ENCODE assay signal across 23 cellular contexts in the genomic region with DNA sequence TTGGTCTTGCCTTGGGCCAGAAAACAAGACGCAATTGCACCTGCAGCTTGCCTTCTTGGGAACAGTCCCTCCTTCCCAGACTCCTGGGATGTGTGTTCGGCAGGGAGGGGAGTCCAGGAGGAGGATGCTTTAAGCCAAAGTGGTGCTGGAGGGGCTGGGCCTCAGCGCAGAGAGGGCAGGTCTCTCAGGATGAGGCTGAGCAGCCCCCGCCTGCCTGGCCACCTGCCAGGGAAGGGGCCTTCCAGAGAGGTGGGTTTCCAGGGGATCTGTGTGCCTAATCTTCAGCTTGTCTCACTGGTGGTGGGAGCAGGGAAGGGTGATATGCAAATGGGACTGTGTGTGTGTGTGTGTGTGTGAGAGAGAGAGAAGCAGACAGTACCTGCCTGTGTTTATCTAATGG.
"Had no signal": no experiment of that assay in that cellular context is flagged by ENCODE, and none has a peak within 500 bp of the region (broad histone marks: within the 10 kb centered on the region; RNA-seq: fewer than 3 reads in every experiment).

No MANE protein-coding gene starts in this region.

- H3K27ac Mint-ChIP-seq: mesothelial cell of epicardium, naive B cell, nephron had no signal

- H3K4me3 Mint-ChIP-seq: mesothelial cell of epicardium, naive B cell, nephron had no signal

- H3K4me3 ChIP-seq: dorsolateral prefrontal cortex, gastrocnemius medialis, mucosa of descending colon, pancreas, right atrium auricular region, stomach, thyroid gland had no signal

- H3K4me1 ChIP-seq: gastrocnemius medialis, pancreas, right atrium auricular region, stomach, thyroid gland had no signal

- H3K27ac ChIP-seq: dorsolateral prefrontal cortex, epithelial cell of prostate, gastrocnemius medialis, pancreas, right atrium auricular region, stomach, thyroid gland had no signal

- H3K36me3 ChIP-seq: gastrocnemius medialis, pancreas, right atrium auricular region, thyroid gland had no signal

- H3K9me3 Mint-ChIP-seq: mesothelial cell of epicardium, naive B cell, nephron had no signal

- H3K36me3 Mint-ChIP-seq: naive B cell had no signal

- ATAC-seq: esophagus mucosa, gastrocnemius medialis, left lobe of liver, mucosa of descending colon, pancreas, sciatic nerve had no signal

- H3K27me3 ChIP-seq: dorsolateral prefrontal cortex, gastrocnemius medialis, pancreas, right atrium auricular region, stomach, thyroid gland had no signal

- H3K27me3 Mint-ChIP-seq: naive B cell had no signal

- H3K4me1 Mint-ChIP-seq: naive B cell, nephron had no signal

- H3K9me3 ChIP-seq: gastrocnemius medialis, mucosa of descending colon, pancreas, right atrium auricular region, stomach, thyroid gland had no signal

- DNase-seq: central memory CD4-positive, alpha-beta T cell; dorsolateral prefrontal cortex; effector CD4-positive, alpha-beta T cell; foreskin fibroblast; gastrocnemius medialis; mesenchymal stem cell; mucosa of descending colon; naive B cell; occipital lobe; stimulated activated CD4-positive, alpha-beta T cell treated with anti-CD3 and anti-CD28 coated beads, Interleukin-2, amount 100 ng/mL, for 24 hours; stimulated activated CD4-positive, alpha-beta T cell treated with anti-CD3 and anti-CD28 coated beads, Interleukin-4, amount 100 ng/mL, for 4 hours; stimulated activated naive CD4-positive, alpha-beta T cell; stomach; thyroid gland; trophoblast cell had no signal
